Comparison of ENCODE assay signal across 16 cellular contexts in genomic region chr14:24816011-24816928, GRCh38.
A peak's percentile ranks its signal among the peaks of the same experiment; 100 is the strongest.
DNase-seq lines count a peak whose midpoint lies in the region; ATAC-seq and TF ChIP-seq lines count a peak whose summit lies in the region.
"Had no signal": no experiment of that assay in that cellular context is flagged by ENCODE, and none has a peak within 500 bp of the region (broad histone marks: within the 10 kb centered on the region; RNA-seq: fewer than 3 reads in every experiment).

No MANE protein-coding gene starts in this region.

- DNase-seq in GM23248 (peak; percentile 37), astrocyte of the hippocampus (ENCODE audit: low read depth, low spot score) (peak; percentile 56), left ventricle myocardium inferior (no peak), nephron progenitor cell (peak; percentile 20), COLO829 (ENCODE audit: low spot score) (no peak), T-helper 17 cell (no peak)
- DNase-seq: activated CD4-positive, CD25-positive, alpha-beta regulatory T cell treated with anti-CD3 and anti-CD28 coated beads, Interleukin-2, amount 50 U/mL, for 72 hours; activated T-cell treated with anti-CD3 and anti-CD28 coated beads, Interleukin-2, amount 50 U/mL, for 1 hour; MM.1S; posterior cingulate gyrus; stimulated activated CD4-positive, alpha-beta T cell treated with anti-CD3 and anti-CD28 coated beads, Interleukin-2, amount 100 ng/mL, for 48 hours had no signal

- peaks cover 3% of the 10 kb centered on the region for H3K27me3 Mint-ChIP-seq in nephron progenitor cell (ENCODE audit: low read depth, poor library complexity)
- H3K27me3 Mint-ChIP-seq in T-helper 17 cell, result peaks cover 73% of the 10 kb centered on the region

- no peaks in the 10 kb centered on the region for H4K20me1 ChIP-seq in GM23248 (ENCODE audit: insufficient read depth)

- H3K36me3 ChIP-seq in GM23248 (ENCODE audit: low read depth) (no peaks in the 10 kb centered on the region), left ventricle myocardium inferior (no peaks in the 10 kb centered on the region)
- H3K36me3 ChIP-seq: HAP-1 had no signal

- in situ Hi-C loops in GM23248 (cut with MboI), result loop anchor here (10.0 kb wide), 2 partner anchors 229 to 319 kb away; no protein-coding TSS in a partner anchor

- no peaks in the 10 kb centered on the region for H3K9me2 ChIP-seq in GM23248 (ENCODE audit: insufficient read depth)

- H3K36me3 Mint-ChIP-seq in nephron progenitor cell (ENCODE audit: low read depth) (no peaks in the 10 kb centered on the region), T-helper 17 cell (ENCODE audit: low read depth) (no peaks in the 10 kb centered on the region)

- H3K4me3 ChIP-seq in GM23248, result no peak overlapping the region
- H3K4me3 ChIP-seq in left ventricle myocardium inferior, result no peak overlapping the region
- H3K4me3 ChIP-seq: HAP-1 had no signal

- no peak overlapping the region for H3K27ac ChIP-seq in GM23248
- H3K27ac ChIP-seq in left ventricle myocardium inferior (replicated peaks), result peak overlapping the region; percentile 83
- H3K27ac ChIP-seq: HL-60 had no signal

- peak overlapping the region; percentile 99 for H3K27ac Mint-ChIP-seq in nephron progenitor cell
- no peak overlapping the region for H3K27ac Mint-ChIP-seq in T-helper 17 cell
- H3K27ac Mint-ChIP-seq: mesothelial cell of epicardium had no signal

- TF ChIP-seq CTCF in left ventricle myocardium inferior (IDR thresholded peaks at IDR 0.05; ENCODE audit: borderline replicate concordance) (no peak), nephron progenitor cell (IDR thresholded peaks at IDR 0.05) (no peak)

- intact Hi-C loops in left ventricle myocardium inferior (cut with micrococcal nuclease), result no loop called here

- no peak overlapping the region for H3K4me2 ChIP-seq in GM23248 (ENCODE audit: unreplicated experiment)

- H3K4me3 Mint-ChIP-seq in nephron progenitor cell (peak overlapping the region; percentile 66), T-helper 17 cell (no peak overlapping the region)
- H3K4me3 Mint-ChIP-seq: mesothelial cell of epicardium had no signal

- peaks cover 98% of the 10 kb centered on the region for H3K4me1 Mint-ChIP-seq in nephron progenitor cell
- no peaks in the 10 kb centered on the region for H3K4me1 Mint-ChIP-seq in T-helper 17 cell

- no peak for ATAC-seq in T-helper 17 cell
- no peak for ATAC-seq in GM21576 (IDR thresholded peaks at IDR 0.05; ENCODE audit: unreplicated experiment)
- ATAC-seq in GM18867 (IDR thresholded peaks at IDR 0.05; ENCODE audit: unreplicated experiment), result no peak

- no peak overlapping the region for H3K9ac ChIP-seq in GM23248

- no peaks in the 10 kb centered on the region for H3K79me2 ChIP-seq in GM23248 (ENCODE audit: insufficient read depth)

- H3K9me3 ChIP-seq in GM23248 (ENCODE audit: low read depth), result no peaks in the 10 kb centered on the region
- H3K9me3 ChIP-seq in left ventricle myocardium inferior (replicated peaks), result no peaks in the 10 kb centered on the region
- no peaks in the 10 kb centered on the region for H3K9me3 ChIP-seq in T-helper 17 cell (ENCODE audit: control insufficient read depth, low read length, poor library complexity, severe bottlenecking)
- H3K9me3 ChIP-seq: HAP-1 had no signal

- 75 to 82% methylated on average over 5 of the region's 5 CpGs for WGBS in GM23248 (ENCODE audit: low coverage in 1 of 2, low lambda C conversion rate in 2 of 2, missing lambda C conversion rate in 2 of 2), 2 experiments

- H3K27me3 ChIP-seq in GM23248 (replicated peaks; ENCODE audit: insufficient read depth) (no peaks in the 10 kb centered on the region), left ventricle myocardium inferior (ENCODE audit: low read depth) (no peaks in the 10 kb centered on the region)

- H2AFZ ChIP-seq in GM23248, result no peak overlapping the region

- no peaks in the 10 kb centered on the region for H3K9me3 Mint-ChIP-seq in nephron progenitor cell
- H3K9me3 Mint-ChIP-seq: mesothelial cell of epicardium had no signal

- H3K4me1 ChIP-seq in GM23248 (ENCODE audit: insufficient read depth) (0 out of 2 replicates have a peak, but pooled peaks cover 7% of the 10 kb centered on the region), left ventricle myocardium inferior (peaks cover 91% of the 10 kb centered on the region)
- H3K4me1 ChIP-seq: HAP-1 had no signal

- H3F3A ChIP-seq in GM23248 (ENCODE audit: insufficient read depth), result no peaks in the 10 kb centered on the region

Comparison
In these comparisons a context has a peak if more than half of its experiments do, and no peak if none do; other contexts are left out.
1. DNase-seq: peak in GM23248 (single experiment), astrocyte of the hippocampus (single experiment) and nephron progenitor cell (single experiment); none in left ventricle myocardium inferior (single experiment), COLO829 (single experiment) and T-helper 17 cell (0 of 3).